Comparison of ENCODE assay signal across 10 cellular contexts in the genomic region with DNA sequence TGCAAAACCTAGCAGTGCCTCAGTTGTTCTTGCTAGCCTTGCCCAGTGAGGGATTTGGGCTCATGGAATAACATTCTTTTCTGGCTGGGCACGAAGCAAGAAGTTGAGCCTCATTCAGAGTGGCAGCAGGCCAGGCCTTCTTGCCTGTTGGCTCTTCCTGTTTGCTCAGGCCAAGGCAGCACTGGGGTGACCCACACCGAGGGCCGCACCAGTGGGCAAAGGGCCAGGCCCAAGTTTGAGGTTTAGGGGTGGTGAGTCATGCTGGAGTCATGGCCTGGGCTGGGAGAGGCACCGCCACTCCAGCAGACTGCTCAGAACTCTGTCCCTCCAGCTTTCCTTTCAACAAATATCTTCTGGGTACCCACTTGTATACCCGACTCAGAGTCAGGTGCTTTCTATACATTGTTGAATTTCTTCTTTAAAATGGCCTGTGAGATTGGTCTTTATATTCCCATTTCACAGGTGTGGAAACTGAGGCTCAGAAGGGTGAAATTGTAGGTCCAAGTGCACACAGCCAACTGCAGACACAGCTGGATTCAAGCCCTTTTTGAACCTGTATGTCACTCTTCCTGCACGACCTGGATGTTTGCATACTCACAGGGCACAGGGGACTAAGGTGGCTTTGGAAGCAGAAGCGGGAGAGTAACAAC.
A peak's percentile ranks its signal among the peaks of the same experiment; 100 is the strongest.
DNase-seq lines count a peak whose midpoint lies in the region; ATAC-seq and TF ChIP-seq lines count a peak whose summit lies in the region.
"Had no signal": no experiment of that assay in that cellular context is flagged by ENCODE, and none has a peak within 500 bp of the region (broad histone marks: within the 10 kb centered on the region; RNA-seq: fewer than 3 reads in every experiment).

No MANE protein-coding gene starts in this region.

- peaks cover 24% of the 10 kb centered on the region for H3K4me1 Mint-ChIP-seq in osteocyte (ENCODE audit: unreplicated experiment)
- H3K4me1 Mint-ChIP-seq: nephron had no signal

- no peaks in the 10 kb centered on the region for H3K27me3 ChIP-seq in RWPE2 (ENCODE audit: insufficient read depth, poor library complexity, severe bottlenecking)
- no peaks in the 10 kb centered on the region for H3K27me3 ChIP-seq in esophagus (ENCODE audit: control insufficient read depth in 1 of 2, insufficient read depth in 2 of 2, low read length in 2 of 2)
- peaks cover 3% of the 10 kb centered on the region for H3K27me3 ChIP-seq in smooth muscle cell (ENCODE audit: low read depth)

- peak; percentile 91 for DNase-seq in ELR (ENCODE audit: low read depth)
- peak; percentile 98 for DNase-seq in RWPE2 (ENCODE audit: low spot score)
- no peak for DNase-seq in osteocyte (ENCODE audit: extremely low spot score, unreplicated experiment)
- DNase-seq in GM10248 (ENCODE audit: extremely low spot score): no peak
- DNase-seq in SKM-1 treated with dmso at 0.1 percent for 144 hours (lab: John Stamatoyannopoulos, UW; ENCODE audit: unreplicated experiment): no peak
- no peak for DNase-seq in SKM-1 (lab: John Stamatoyannopoulos, UW; ENCODE audit: unreplicated experiment)
- no peak for DNase-seq in smooth muscle cell (lab: John Stamatoyannopoulos, UW; ENCODE audit: unreplicated experiment)
- DNase-seq: NCI-H1417 treated with DMSO at 0.1 percent for 48 hours had no signal

- peaks cover 11% of the 10 kb centered on the region for H3K27me3 Mint-ChIP-seq in osteocyte (ENCODE audit: unreplicated experiment)

- ATAC-seq in RWPE2 (ENCODE audit: low read depth): peak; percentile 99

- no peak overlapping the region for H3K4me3 ChIP-seq in RWPE2 (ENCODE audit: severe bottlenecking)
- no peak overlapping the region for H3K4me3 ChIP-seq in esophagus (ENCODE audit: low read depth in 1 of 2, low read length in 2 of 2)
- H3K4me3 ChIP-seq in smooth muscle cell: no peak overlapping the region

- no peaks in the 10 kb centered on the region for H4K20me1 ChIP-seq in smooth muscle cell (ENCODE audit: low read depth)

- no peak overlapping the region for H3K9ac ChIP-seq in smooth muscle cell (ENCODE audit: low read depth)

- CTCF ChIA-PET in GM10248 (lab: Yijun Ruan, JAX): interaction anchor here (1.0 to 1.5 kb wide), 3 partner anchors 8 to 52 kb away, joined by 3 read pairs; no protein-coding TSS in a partner anchor

- no peak for TF ChIP-seq CTCF in RWPE2 (IDR thresholded peaks at IDR 0.05; ENCODE audit: poor library complexity, severe bottlenecking)
- TF ChIP-seq CTCF in osteocyte (IDR thresholded peaks at IDR 0.05): no peak
- no peak for TF ChIP-seq CTCF in GM10248 (IDR thresholded peaks at IDR 0.05; ENCODE audit: control extremely low read depth, extremely low read depth, low read depth, missing control alignments)
- no peak for TF ChIP-seq CTCF in smooth muscle cell (IDR thresholded peaks at IDR 0.05; ENCODE audit: borderline replicate concordance, insufficient read depth, poor library complexity, severe bottlenecking)

- peaks cover 5% of the 10 kb centered on the region for H3K9me3 ChIP-seq in RWPE2 (ENCODE audit: severe bottlenecking)
- H3K9me3 ChIP-seq in esophagus (ENCODE audit: control insufficient read depth in 2 of 2, insufficient read depth in 1 of 2, low read depth in 1 of 2, low read length in 1 of 2): no peaks in the 10 kb centered on the region
- no peaks in the 10 kb centered on the region for H3K9me3 ChIP-seq in smooth muscle cell (replicated peaks; ENCODE audit: low read depth)

- peak overlapping the region; percentile 50 for H3K27ac Mint-ChIP-seq in osteocyte (ENCODE audit: unreplicated experiment)
- H3K27ac Mint-ChIP-seq: nephron had no signal

- H3K4me2 ChIP-seq in smooth muscle cell: no peak overlapping the region

- no peaks in the 10 kb centered on the region for H3F3A ChIP-seq in smooth muscle cell (ENCODE audit: low read depth)

- WGBS in esophagus, 2 donors: 43 to 51% methylated on average over 7 of the region's 7 CpGs
- 71% methylated on average over 7 of the region's 7 CpGs for WGBS in smooth muscle cell (ENCODE audit: low lambda C conversion rate)

- H3K36me3 ChIP-seq in RWPE2 (ENCODE audit: low read depth): no peaks in the 10 kb centered on the region
- no peaks in the 10 kb centered on the region for H3K36me3 ChIP-seq in esophagus (ENCODE audit: control insufficient read depth in 2 of 2, insufficient read depth in 2 of 2, low read length in 1 of 2)
- no peaks in the 10 kb centered on the region for H3K36me3 ChIP-seq in smooth muscle cell (ENCODE audit: low read depth)

- H3K27ac ChIP-seq in RWPE2 (ENCODE audit: poor library complexity, severe bottlenecking) (peak overlapping the region; percentile 19), esophagus (ENCODE audit: low read depth in 2 of 2, low read length in 1 of 2) (peak overlapping the region; percentile 7 to 43), smooth muscle cell (ENCODE audit: low read depth) (no peak overlapping the region)

- H3K4me1 ChIP-seq in RWPE2 (ENCODE audit: insufficient read depth, poor library complexity, severe bottlenecking) (peaks cover 23% of the 10 kb centered on the region), esophagus (ENCODE audit: control insufficient read depth in 2 of 2, insufficient read depth in 2 of 2, low read length in 1 of 2) (peaks cover 2 to 5% of the 10 kb centered on the region in 2 donors), smooth muscle cell (ENCODE audit: low read depth) (no peaks in the 10 kb centered on the region)

- peaks cover 6% of the 10 kb centered on the region for H3K36me3 Mint-ChIP-seq in osteocyte (ENCODE audit: unreplicated experiment)

- no peak overlapping the region for H2AFZ ChIP-seq in smooth muscle cell (ENCODE audit: low read depth)

- H3K9me3 Mint-ChIP-seq in osteocyte (ENCODE audit: unreplicated experiment): peaks cover 5% of the 10 kb centered on the region

- POLR2A ChIA-PET in GM10248 (lab: Yijun Ruan, JAX): no interaction called here

- H3K4me3 Mint-ChIP-seq in osteocyte (ENCODE audit: unreplicated experiment): no peak overlapping the region
- H3K4me3 Mint-ChIP-seq: nephron had no signal

- H3K79me2 ChIP-seq in smooth muscle cell (ENCODE audit: low read depth): no peaks in the 10 kb centered on the region

Comparison
In these comparisons a context has a peak if more than half of its experiments do, and no peak if none do; other contexts are left out.
1. DNase-seq: peak in ELR (single experiment) and RWPE2 (single experiment); none in osteocyte (single experiment), GM10248 (single experiment), SKM-1 treated with dmso at 0.1 percent for 144 hours (single experiment), SKM-1 (single experiment) and smooth muscle cell (single experiment).